7 cellular contexts compared by ENCODE assay signal in genomic region chr11:66545701-66546367, GRCh38. TPM values are rescaled to one million over a fixed set of nuclear protein-coding genes. Genes with fewer than 3 reads are reported as not detected.
A peak's percentile ranks its signal among the peaks of the same experiment; 100 is the strongest.
DNase-seq lines count a peak whose midpoint lies in the region; ATAC-seq and TF ChIP-seq lines count a peak whose summit lies in the region.

Gene ZDHHC24, minus strand, starts transcription at chr11:66546048. Its CDS starts 45 bp downstream, at chr11:66546003.

- peaks cover 3% of the 10 kb centered on the region for H3K79me2 ChIP-seq in hepatocyte

- H2AFZ ChIP-seq in hepatocyte = peak within 1 kb of the TSS; percentile 61

- peak; percentile 45 for DNase-seq in NCI-H187 treated with DMSO at 0.1 percent for 48 hours (lab: John Stamatoyannopoulos, UW)
- peak; percentile 75 for DNase-seq in T-helper 22 cell (ENCODE audit: low read depth)
- DNase-seq in astrocyte of the cerebellum (ENCODE audit: low read depth) = peak; percentile 92
- peak; percentile 97 for DNase-seq in hepatocyte (ENCODE audit: low spot score)
- peak; percentile 88 for DNase-seq in renal cortical epithelial cell (ENCODE audit: low read depth)

- H3K9me2 ChIP-seq in hepatocyte (replicated peaks; ENCODE audit: insufficient read depth) = no peaks in the 10 kb centered on the region

- H3K4me3 ChIP-seq in astrocyte of the cerebellum (ENCODE audit: low read depth, low read length) = peak within 1 kb of the TSS; percentile 75
- peak within 1 kb of the TSS; percentile 83 for H3K4me3 ChIP-seq in hepatocyte

- under 1% methylated on average over 53 of the region's 71 CpGs for WGBS in hepatocyte (ENCODE audit: low lambda C conversion rate, missing lambda C conversion rate)

- ATAC-seq in GM18499 (IDR thresholded peaks at IDR 0.05; ENCODE audit: insufficient read depth, unreplicated experiment) (peak; percentile 56), HG02943 (IDR thresholded peaks at IDR 0.05; ENCODE audit: low read depth, unreplicated experiment) (peak; percentile 57)

- in situ Hi-C loops in astrocyte of the cerebellum (cut with HindIII; ENCODE audit: low sequenced_read_pairs) = no loop called here

- H3K27me3 ChIP-seq in hepatocyte = no peaks in the 10 kb centered on the region

- peaks cover 17% of the 10 kb centered on the region for H3K4me1 ChIP-seq in hepatocyte (ENCODE audit: insufficient read depth)

- H3K27ac ChIP-seq in hepatocyte = peak within 1 kb of the TSS; percentile 43

- H4K20me1 ChIP-seq in hepatocyte (ENCODE audit: insufficient read depth, poor library complexity, severe bottlenecking) = no peaks in the 10 kb centered on the region

- no peaks in the 10 kb centered on the region for H3K36me3 ChIP-seq in hepatocyte (replicated peaks; ENCODE audit: insufficient read depth, low read depth)

- no peaks in the 10 kb centered on the region for H3K9me3 ChIP-seq in hepatocyte (ENCODE audit: low read depth)

- TF ChIP-seq CTCF in astrocyte of the cerebellum (IDR thresholded peaks at IDR 0.05; ENCODE audit: low read depth, low read length, missing control alignments) = no peak
- TF ChIP-seq CTCF in hepatocyte (IDR thresholded peaks at IDR 0.05; ENCODE audit: poor library complexity) = no peak

- H3K4me2 ChIP-seq in hepatocyte = peak within 1 kb of the TSS; percentile 90

RNA-seq across cellular contexts. Expression of gene ZDHHC24, which starts in this region (rescaled TPM):
- total RNA-seq in hepatocyte (10.3 and 11.5 TPM in 2 replicates), renal cortical epithelial cell (15.4 and 15.5 TPM in 2 replicates)
- polyA plus RNA-seq in hepatocyte = 16.9 and 18.3 TPM in 2 replicates

Comparison
In these comparisons a context has a peak if more than half of its experiments do, and no peak if none do; other contexts are left out.
1. Peak in every context shown above with its lines: DNase-seq, ATAC-seq, H3K4me3 ChIP-seq and H3K27ac ChIP-seq.
2. DNase-seq: peak in every context shown above with its lines; median percentile 97 in hepatocyte; 92 in astrocyte of the cerebellum; 88 in renal cortical epithelial cell; 75 in T-helper 22 cell; 45 in NCI-H187 treated with DMSO at 0.1 percent for 48 hours.